1 cellular context compared by ENCODE assay signal in genomic region chr2:233059547-233059796, GRCh38.
TF ChIP-seq lines count a peak whose summit lies in the region.

No MANE protein-coding gene starts in this region.

TF ChIP-seq in H1, 55 proteins besides CTCF, POLR2A, EP300 and RAD21:
- no peak for TF ChIP-seq RNF2 (IDR thresholded peaks at IDR 0.05; ENCODE audit: borderline replicate concordance, low read depth, low read length, missing control alignments, poor library complexity, severe bottlenecking)
- TF ChIP-seq MAX (IDR thresholded peaks at IDR 0.05): no peak
- no peak for TF ChIP-seq POU5F1 (IDR thresholded peaks at IDR 0.05; ENCODE audit: low read depth, low read length)
- no peak for TF ChIP-seq EZH2 (IDR thresholded peaks at IDR 0.05; ENCODE audit: low read depth, low read length, severe bottlenecking)
- no peak for TF ChIP-seq JUND (IDR thresholded peaks at IDR 0.05; ENCODE audit: low read length)
- TF ChIP-seq CHD1 (IDR thresholded peaks at IDR 0.05; ENCODE audit: low read depth, low read length): no peak
- no peak for TF ChIP-seq ASH2L (IDR thresholded peaks at IDR 0.05; ENCODE audit: low read length)
- no peak for TF ChIP-seq SIN3A (conservative IDR thresholded peaks at IDR 0.05 in 1 of 2, IDR thresholded peaks at IDR 0.05 in 1 of 2; ENCODE audit: low read depth in 1 of 2, low read length in 2 of 2)
- TF ChIP-seq EGR1 (IDR thresholded peaks at IDR 0.05; ENCODE audit: borderline replicate concordance, low read depth, low read length): no peak
- TF ChIP-seq E2F6 (IDR thresholded peaks at IDR 0.05): no peak
- no peak for TF ChIP-seq GTF2F1 (IDR thresholded peaks at IDR 0.05; ENCODE audit: borderline replicate concordance, low read depth, low read length)
- no peak for TF ChIP-seq NRF1 (IDR thresholded peaks at IDR 0.05; ENCODE audit: low read depth, low read length)
- no peak for TF ChIP-seq USF2 (IDR thresholded peaks at IDR 0.05; ENCODE audit: low read length)
- TF ChIP-seq SRF (IDR thresholded peaks at IDR 0.05; ENCODE audit: low read depth, low read length): no peak
- TF ChIP-seq SUZ12 (IDR thresholded peaks at IDR 0.05; ENCODE audit: low read length): no peak
- TF ChIP-seq SP2 (IDR thresholded peaks at IDR 0.05; ENCODE audit: low read length): no peak
- no peak for TF ChIP-seq FOSL1 (IDR thresholded peaks at IDR 0.05; ENCODE audit: insufficient read depth, low read depth, low read length)
- no peak for TF ChIP-seq TAF1 (IDR thresholded peaks at IDR 0.05; ENCODE audit: low read depth, low read length)
- no peak for TF ChIP-seq BACH1 (IDR thresholded peaks at IDR 0.05; ENCODE audit: low read length)
- TF ChIP-seq SP4 (IDR thresholded peaks at IDR 0.05; ENCODE audit: low read length): no peak
TF ChIP-seq in H1: peak in this region for 0.
